In genomic region chr3:113223831-113224240, GRCh38 we compare ENCODE assay signal across 8 cellular contexts.
DNase-seq lines count a peak whose midpoint lies in the region; ATAC-seq lines count a peak whose summit lies in the region.

No MANE protein-coding gene starts in this region.

- DNase-seq in AG20443 (ENCODE audit: low spot score) (peak; percentile 37), GM19238 (ENCODE audit: insufficient read length, low spot score) (peak; percentile 27), germinal center (ENCODE audit: low spot score) (peak; percentile 18), NCI-H774 (lab: John Stamatoyannopoulos, UW) (no peak), HPDE6-E6E7 (ENCODE audit: extremely low spot score) (no peak)

- ATAC-seq in HG03521 (IDR thresholded peaks at IDR 0.05; ENCODE audit: unreplicated experiment), result peak; percentile 77
- ATAC-seq in GM18519 (IDR thresholded peaks at IDR 0.05; ENCODE audit: low FRiP score, unreplicated experiment), result no peak
- no peak for ATAC-seq in HG02642 (IDR thresholded peaks at IDR 0.05; ENCODE audit: poor library complexity, unreplicated experiment)

Comparison
In these comparisons a context has a peak if more than half of its experiments do, and no peak if none do; other contexts are left out.
1. DNase-seq: peak in AG20443 (single experiment), GM19238 (single experiment) and germinal center (single experiment); none in NCI-H774 (single experiment) and HPDE6-E6E7 (single experiment).